ENCODE assay signal across 15 cellular contexts in genomic region chr2:68743531-68743930, GRCh38. TPM values are rescaled to one million over a fixed set of nuclear protein-coding genes. Genes with fewer than 3 reads are reported as not detected.
DNase-seq lines count a peak whose midpoint lies in the region; TF ChIP-seq lines count a peak whose summit lies in the region.
"Had no signal": no experiment of that assay in that cellular context is flagged by ENCODE, and none has a peak within 500 bp of the region (broad histone marks: within the 10 kb centered on the region; RNA-seq: fewer than 3 reads in every experiment).

No MANE protein-coding gene starts in this region.

- TF ChIP-seq POLR2A in vagina (IDR thresholded peaks at IDR 0.05) = no peak

- H3K9me3 ChIP-seq in OCI-LY1 (ENCODE audit: low read length) (no peaks in the 10 kb centered on the region), colonic mucosa (no peaks in the 10 kb centered on the region), vagina (no peaks in the 10 kb centered on the region), neural progenitor cell (ENCODE audit: low read depth) (no peaks in the 10 kb centered on the region)
- H3K9me3 ChIP-seq: esophagus squamous epithelium, SK-N-SH had no signal

- no peaks in the 10 kb centered on the region for H3K9me3 Mint-ChIP-seq in neural progenitor cell

- H3K9ac ChIP-seq in OCI-LY1 (ENCODE audit: low read length) = peak overlapping the region; percentile 34; the same call in 1 of the 2 replicates
- no peak overlapping the region for H3K9ac ChIP-seq in colonic mucosa (ENCODE audit: low read depth in 2 of 2, low read length in 2 of 2)
- H3K9ac ChIP-seq in neural progenitor cell = no peak overlapping the region
- H3K9ac ChIP-seq: SK-N-SH had no signal

- H3K27ac ChIP-seq in OCI-LY1 (ENCODE audit: low read depth, low read length, poor library complexity, severe bottlenecking) (peak overlapping the region; percentile 73), colonic mucosa (no peak overlapping the region), vagina (no peak overlapping the region), neural progenitor cell (no peak overlapping the region)

- H3K27me3 ChIP-seq in OCI-LY1 (ENCODE audit: insufficient read depth, low read length) (no peaks in the 10 kb centered on the region), colonic mucosa (no peaks in the 10 kb centered on the region), vagina (no peaks in the 10 kb centered on the region), neural progenitor cell (no peaks in the 10 kb centered on the region)
- H3K27me3 ChIP-seq: esophagus squamous epithelium had no signal

- H3K4me1 Mint-ChIP-seq in neural progenitor cell = no peaks in the 10 kb centered on the region

- no peaks in the 10 kb centered on the region for H3K36me3 Mint-ChIP-seq in neural progenitor cell

- H3K4me1 ChIP-seq in OCI-LY1 (ENCODE audit: insufficient read depth, low read length, severe bottlenecking) (peaks cover 84% of the 10 kb centered on the region), colonic mucosa (peaks cover 6% of the 10 kb centered on the region), vagina (peaks cover 7% of the 10 kb centered on the region), neural progenitor cell (no peaks in the 10 kb centered on the region)

- no peak for TF ChIP-seq CTCF in OCI-LY1 (IDR thresholded peaks at IDR 0.05; ENCODE audit: low read length)
- TF ChIP-seq CTCF in colonic mucosa (IDR thresholded peaks at IDR 0.05) = no peak
- no peak for TF ChIP-seq CTCF in vagina (IDR thresholded peaks at IDR 0.05)
- no peak for TF ChIP-seq CTCF in neural progenitor cell (IDR thresholded peaks at IDR 0.05)

- H3K4me2 ChIP-seq in OCI-LY1 (ENCODE audit: low read length) (peak overlapping the region; percentile 84), neural progenitor cell (no peak overlapping the region)
- H3K4me2 ChIP-seq: SK-N-SH had no signal

- no peak overlapping the region for H3K4me3 Mint-ChIP-seq in neural progenitor cell

- H4K20me1 ChIP-seq in OCI-LY1 (ENCODE audit: insufficient read depth, low read length) (no peaks in the 10 kb centered on the region), neural progenitor cell (ENCODE audit: low read depth) (no peaks in the 10 kb centered on the region)

- H3K36me3 ChIP-seq in OCI-LY1 (ENCODE audit: insufficient read depth, low read length) = peaks cover 20% of the 10 kb centered on the region
- no peaks in the 10 kb centered on the region for H3K36me3 ChIP-seq in colonic mucosa
- H3K36me3 ChIP-seq in vagina = no peaks in the 10 kb centered on the region
- no peaks in the 10 kb centered on the region for H3K36me3 ChIP-seq in neural progenitor cell
- H3K36me3 ChIP-seq: esophagus squamous epithelium had no signal

- H3K79me2 ChIP-seq in OCI-LY1 (ENCODE audit: insufficient read depth, low read length) (peaks cover 43% of the 10 kb centered on the region), neural progenitor cell (ENCODE audit: low read depth) (no peaks in the 10 kb centered on the region)

- H2AFZ ChIP-seq in OCI-LY1 (ENCODE audit: low read length) (no peak overlapping the region), neural progenitor cell (replicated peaks) (no peak overlapping the region)

- H3F3A ChIP-seq in OCI-LY1 (ENCODE audit: insufficient read depth, low read length) (peaks cover 8% of the 10 kb centered on the region; the same call in 1 of the 2 replicates), neural progenitor cell (ENCODE audit: low read depth) (no peaks in the 10 kb centered on the region)

- no peak overlapping the region for H3K27ac Mint-ChIP-seq in neural progenitor cell

- intact Hi-C loops in colonic mucosa (cut with DNase I) = no loop called here
- intact Hi-C loops in vagina (cut with DNase I) = no loop called here

- H3K9me2 ChIP-seq in OCI-LY1 (ENCODE audit: low read depth, low read length) = no peaks in the 10 kb centered on the region
- H3K9me2 ChIP-seq: SK-N-SH had no signal

- DNase-seq in stimulated activated CD4-positive, alpha-beta T cell treated with anti-CD3 and anti-CD28 coated beads, Interleukin-4, amount 100 ng/mL, for 24 hours = peak; percentile 1
- DNase-seq in stimulated activated CD4-positive, alpha-beta T cell treated with anti-CD3 and anti-CD28 coated beads, Interleukin-4, amount 100 ng/mL, for 4 hours = no peak
- DNase-seq in colonic mucosa = peak; percentile 11
- peak; percentile 55 to 77 for DNase-seq in vagina (ENCODE audit: extremely low spot score in 2 of 2)
- DNase-seq in neural progenitor cell (ENCODE audit: low spot score) = no peak
- no peak for DNase-seq in NK-92 (lab: John Stamatoyannopoulos, UW; ENCODE audit: unreplicated experiment)
- no peak for DNase-seq in NCI-H1417 treated with DMSO at 0.1 percent for 48 hours (lab: John Stamatoyannopoulos, UW)
- DNase-seq: C1 segment of cervical spinal cord, esophagus squamous epithelium, HCEC 1CT, kidney glomerular epithelial cell, NCI-H1105, NCI-H446 treated with DMSO at 0.1 percent for 48 hours, SK-N-SH had no signal

- H3K27me3 Mint-ChIP-seq in neural progenitor cell (ENCODE audit: insufficient read depth, low read depth) = peaks cover 5% of the 10 kb centered on the region

- peak overlapping the region; percentile 49 for H3K4me3 ChIP-seq in OCI-LY1 (ENCODE audit: low read depth, low read length, poor library complexity, severe bottlenecking)
- H3K4me3 ChIP-seq in colonic mucosa = no peak overlapping the region
- H3K4me3 ChIP-seq in vagina = no peak overlapping the region
- H3K4me3 ChIP-seq in neural progenitor cell = no peak overlapping the region
- H3K4me3 ChIP-seq: esophagus squamous epithelium had no signal

RNA-seq across cellular contexts. Expression of gene ARHGAP25, which starts 8.9 kb away (rescaled TPM):
- total RNA-seq in colonic mucosa (1 to 10 TPM; 3.6 to 3.7 TPM), vagina (9.6 TPM), neural progenitor cell (ENCODE audit: low replicate concordance) (3.0 and 5.8 TPM in 2 replicates)

Comparison
In these comparisons a context has a peak if more than half of its experiments do, and no peak if none do; other contexts are left out.
1. DNase-seq: peak in stimulated activated CD4-positive, alpha-beta T cell treated with anti-CD3 and anti-CD28 coated beads, Interleukin-4, amount 100 ng/mL, for 24 hours (single experiment), colonic mucosa (single experiment) and vagina (2 of 2); none in stimulated activated CD4-positive, alpha-beta T cell treated with anti-CD3 and anti-CD28 coated beads, Interleukin-4, amount 100 ng/mL, for 4 hours (0 of 2), neural progenitor cell (single experiment), NK-92 (single experiment) and NCI-H1417 treated with DMSO at 0.1 percent for 48 hours (single experiment).